21 cellular contexts compared by ENCODE assay signal in genomic region chr22:47277511-47277910, GRCh38.
"Had no signal": no experiment of that assay in that cellular context is flagged by ENCODE, and none has a peak within 500 bp of the region (broad histone marks: within the 10 kb centered on the region; RNA-seq: fewer than 3 reads in every experiment).

No MANE protein-coding gene starts in this region.

- H3K9me3 ChIP-seq: SJSA1 had no signal

- H3K36me3 ChIP-seq: SJSA1 had no signal

- H3K27me3 ChIP-seq: SJSA1 had no signal

- DNase-seq: Kasumi-1, MM.1S, NCI-H1092 treated with DMSO at 0.1 percent for 48 hours, NCI-H1436, NCI-H187, NCI-H2029, NCI-H2081 treated with DMSO at 0.1 percent for 48 hours, NCI-H2171, NCI-H226, NCI-H446, NCI-H510A, NCI-H524 treated with DMSO at 0.1 percent for 48 hours, NCI-H69, NCI-H774, RPMI8226, SIG-M5 had no signal

- H3K27ac ChIP-seq: HL-60, KMS-11, SJSA1, SK-N-MC had no signal

- H3K4me3 ChIP-seq: K562, SJSA1, SK-N-MC had no signal
